Comparison of ENCODE assay signal across 13 cellular contexts in genomic region chr13:32142956-32143375, GRCh38.
DNase-seq lines count a peak whose midpoint lies in the region; ATAC-seq and TF ChIP-seq lines count a peak whose summit lies in the region.
"Had no signal": no experiment of that assay in that cellular context is flagged by ENCODE, and none has a peak within 500 bp of the region (broad histone marks: within the 10 kb centered on the region; RNA-seq: fewer than 3 reads in every experiment).

No MANE protein-coding gene starts in this region.

- H3K4me3 ChIP-seq in AG10803 (ENCODE audit: low read length), result no peak overlapping the region
- H3K4me3 ChIP-seq in HEK293 (ENCODE audit: low read depth, low read length), result no peak overlapping the region
- H3K4me3 ChIP-seq in brain microvascular endothelial cell (ENCODE audit: low read depth, low read length), result no peak overlapping the region
- H3K4me3 ChIP-seq: left ventricle myocardium inferior had no signal

- POLR2A ChIA-PET in HEK293 (lab: Yijun Ruan, JAX) (no interaction called here), WTC11 (lab: Charles Lee) (no interaction called here)

- no peaks in the 10 kb centered on the region for H3K27me3 ChIP-seq in brain microvascular endothelial cell (replicated peaks)

- H3K4me3 Mint-ChIP-seq in WTC11, result peak overlapping the region; percentile 9; the same call in 1 of the 2 replicates
- H3K4me3 Mint-ChIP-seq in activated T-helper 1 cell treated with anti-CD3 and anti-CD28 coated beads, Interleukin-12 subunit alpha, Interleukin-12 subunit beta, Interleukin-2, Interleukin-4 antibody, amounts not matched to agents 30 ng/mL and 10 ng/mL and 1 ng/mL, durations not matched to agents 14 hours and 24 hours and 36 hours, result no peak overlapping the region
- H3K4me3 Mint-ChIP-seq: dendritic cell treated with granulocyte-macrophage colony-stimulating factor and Interleukin-4, amounts not matched to agents 40 ng/mL and 50 ng/mL, for 4 days had no signal

- peak; percentile 90 for DNase-seq in AG10803 (ENCODE audit: low read depth)
- DNase-seq in WTC11 (ENCODE audit: low spot score), result peak; percentile 30
- DNase-seq in islet precursor cell, result peak; percentile 88
- DNase-seq in brain microvascular endothelial cell, result no peak
- DNase-seq in activated T-helper 1 cell treated with anti-CD3 and anti-CD28 coated beads, Interleukin-12 subunit alpha, Interleukin-12 subunit beta, Interleukin-2, Interleukin-4 antibody, amounts not matched to agents 30 ng/mL and 10 ng/mL and 1 ng/mL, durations not matched to agents 14 hours and 24 hours and 36 hours (ENCODE audit: low spot score), result no peak
- DNase-seq in posterior vena cava (ENCODE audit: low spot score), result no peak
- DNase-seq: activated T-cell treated with anti-CD3 and anti-CD28 coated beads, Interleukin-2, amount 50 U/mL, for 48 hours; left ventricle myocardium inferior; NK-92 treated with Interleukin-12 subunit alpha and Interleukin-12 subunit beta, amount 100 ng/mL, for 24 hours had no signal

- no peaks in the 10 kb centered on the region for H3K4me1 ChIP-seq in HEK293 (ENCODE audit: control insufficient read depth, insufficient read depth, low read length)

- peak; percentile 99 for ATAC-seq in WTC11
- no peak for ATAC-seq in HG03139 (IDR thresholded peaks at IDR 0.05; ENCODE audit: unreplicated experiment)
- ATAC-seq: sciatic nerve had no signal

- TF ChIP-seq CTCF in AG10803 (conservative IDR thresholded peaks at IDR 0.05; ENCODE audit: low read length) (no peak), HEK293 (tag by site-specific recombination; IDR thresholded peaks at IDR 0.05) (no peak), WTC11 (IDR thresholded peaks at IDR 0.05) (no peak), brain microvascular endothelial cell (IDR thresholded peaks at IDR 0.05; ENCODE audit: low read depth, low read length, missing control alignments) (no peak)

- no peaks in the 10 kb centered on the region for H3K36me3 ChIP-seq in HEK293 (ENCODE audit: control insufficient read depth in 2 of 2, insufficient read depth in 1 of 2, low read length in 2 of 2)
- H3K36me3 ChIP-seq in brain microvascular endothelial cell (replicated peaks), result no peaks in the 10 kb centered on the region

- no peaks in the 10 kb centered on the region for H3K27me3 Mint-ChIP-seq in WTC11 (ENCODE audit: low read depth)
- H3K27me3 Mint-ChIP-seq in activated T-helper 1 cell treated with anti-CD3 and anti-CD28 coated beads, Interleukin-12 subunit alpha, Interleukin-12 subunit beta, Interleukin-2, Interleukin-4 antibody, amounts not matched to agents 30 ng/mL and 10 ng/mL and 1 ng/mL, durations not matched to agents 14 hours and 24 hours and 36 hours (ENCODE audit: insufficient read depth), result peaks cover 2% of the 10 kb centered on the region
- H3K27me3 Mint-ChIP-seq: dendritic cell treated with granulocyte-macrophage colony-stimulating factor and Interleukin-4, amounts not matched to agents 40 ng/mL and 50 ng/mL, for 4 days had no signal

- in situ Hi-C loops in brain microvascular endothelial cell (cut with HindIII; ENCODE audit: low pct_ligation_motif_present, low sequenced_read_pairs), result no loop called here

- peaks cover 31% of the 10 kb centered on the region for H3K4me1 Mint-ChIP-seq in WTC11
- no peaks in the 10 kb centered on the region for H3K4me1 Mint-ChIP-seq in activated T-helper 1 cell treated with anti-CD3 and anti-CD28 coated beads, Interleukin-12 subunit alpha, Interleukin-12 subunit beta, Interleukin-2, Interleukin-4 antibody, amounts not matched to agents 30 ng/mL and 10 ng/mL and 1 ng/mL, durations not matched to agents 14 hours and 24 hours and 36 hours (ENCODE audit: low read depth)

- H3K27ac Mint-ChIP-seq in WTC11, result peak overlapping the region; percentile 83
- H3K27ac Mint-ChIP-seq in activated T-helper 1 cell treated with anti-CD3 and anti-CD28 coated beads, Interleukin-12 subunit alpha, Interleukin-12 subunit beta, Interleukin-2, Interleukin-4 antibody, amounts not matched to agents 30 ng/mL and 10 ng/mL and 1 ng/mL, durations not matched to agents 14 hours and 24 hours and 36 hours, result no peak overlapping the region
- H3K27ac Mint-ChIP-seq: dendritic cell treated with granulocyte-macrophage colony-stimulating factor and Interleukin-4, amounts not matched to agents 40 ng/mL and 50 ng/mL, for 4 days had no signal

- intact Hi-C loops in activated T-helper 1 cell treated with anti-CD3 and anti-CD28 coated beads, Interleukin-12 subunit alpha, Interleukin-12 subunit beta, Interleukin-2, Interleukin-4 antibody, amounts not matched to agents 30 ng/mL and 10 ng/mL and 1 ng/mL, durations not matched to agents 14 hours and 24 hours and 36 hours (cut with micrococcal nuclease), result no loop called here
- intact Hi-C loops in posterior vena cava (cut with DNase I), result loop anchor here in 1 of 2 donors (10.0 kb wide), 1 partner anchor 108 kb away; the partner anchor contains the start of gene FRY

- H3K36me3 Mint-ChIP-seq in WTC11, result no peaks in the 10 kb centered on the region
- no peaks in the 10 kb centered on the region for H3K36me3 Mint-ChIP-seq in activated T-helper 1 cell treated with anti-CD3 and anti-CD28 coated beads, Interleukin-12 subunit alpha, Interleukin-12 subunit beta, Interleukin-2, Interleukin-4 antibody, amounts not matched to agents 30 ng/mL and 10 ng/mL and 1 ng/mL, durations not matched to agents 14 hours and 24 hours and 36 hours (ENCODE audit: low read depth)

- H3K9me3 Mint-ChIP-seq in WTC11, result peaks cover 4% of the 10 kb centered on the region
- no peaks in the 10 kb centered on the region for H3K9me3 Mint-ChIP-seq in activated T-helper 1 cell treated with anti-CD3 and anti-CD28 coated beads, Interleukin-12 subunit alpha, Interleukin-12 subunit beta, Interleukin-2, Interleukin-4 antibody, amounts not matched to agents 30 ng/mL and 10 ng/mL and 1 ng/mL, durations not matched to agents 14 hours and 24 hours and 36 hours
- H3K9me3 Mint-ChIP-seq: dendritic cell treated with granulocyte-macrophage colony-stimulating factor and Interleukin-4, amounts not matched to agents 40 ng/mL and 50 ng/mL, for 4 days had no signal

- H3K27ac ChIP-seq in HEK293 (ENCODE audit: extremely low read depth, low read depth, low read length), result no peak overlapping the region
- H3K27ac ChIP-seq in brain microvascular endothelial cell, result no peak overlapping the region
- H3K27ac ChIP-seq: left ventricle myocardium inferior had no signal

- CTCF ChIA-PET in HEK293 (lab: Yijun Ruan, JAX), result no interaction called here
- CTCF ChIA-PET in WTC11 (lab: Charles Lee), result interaction anchor here (2.4 kb wide), 1 partner anchor 22 kb away, joined by 10 read pairs; no protein-coding TSS in a partner anchor

- no peaks in the 10 kb centered on the region for H3K9me3 ChIP-seq in HEK293 (ENCODE audit: control insufficient read depth, insufficient read depth, low read depth, low read length)
- H3K9me3 ChIP-seq: left ventricle myocardium inferior had no signal

TF ChIP-seq in HEK293, 187 proteins besides CTCF, POLR2A, EP300 and RAD21:
- TF ChIP-seq ZNF138 (tag by site-specific recombination; IDR thresholded peaks at IDR 0.05; ENCODE audit: borderline replicate concordance) (no peak), ZNF785 (tag by site-specific recombination; IDR thresholded peaks at IDR 0.05) (no peak), ZNF10 (tag by site-specific recombination; IDR thresholded peaks at IDR 0.05) (no peak), PRDM1 (tag by site-specific recombination; IDR thresholded peaks at IDR 0.05) (no peak), FEZF1 (tag by site-specific recombination; IDR thresholded peaks at IDR 0.05) (peak; percentile 46)

TF ChIP-seq in WTC11, 78 proteins besides CTCF, POLR2A, EP300 and RAD21:
- TF ChIP-seq GABPB1 (CRISPR knock-in tag; IDR thresholded peaks at IDR 0.05), result peak; percentile 88
- TF ChIP-seq TCF7 (CRISPR knock-in tag; IDR thresholded peaks at IDR 0.05; ENCODE audit: low read depth), result no peak
- TF ChIP-seq TP53 (CRISPR knock-in tag; IDR thresholded peaks at IDR 0.05), result no peak
- TF ChIP-seq NFYB (CRISPR knock-in tag; conservative IDR thresholded peaks at IDR 0.05; ENCODE audit: low read depth), result no peak
- peak; percentile 52; the same call in 1 of the 2 replicates for TF ChIP-seq TEAD1 (CRISPR knock-in tag; IDR thresholded peaks at IDR 0.05)
- no peak for TF ChIP-seq IRF1 (CRISPR knock-in tag; IDR thresholded peaks at IDR 0.05)

Comparison
In these comparisons a context has a peak if more than half of its experiments do, and no peak if none do; other contexts are left out.
1. DNase-seq: peak in AG10803 (single experiment), WTC11 (single experiment) and islet precursor cell (single experiment); none in brain microvascular endothelial cell (single experiment), activated T-helper 1 cell treated with anti-CD3 and anti-CD28 coated beads, Interleukin-12 subunit alpha, Interleukin-12 subunit beta, Interleukin-2, Interleukin-4 antibody, amounts not matched to agents 30 ng/mL and 10 ng/mL and 1 ng/mL, durations not matched to agents 14 hours and 24 hours and 36 hours (single experiment) and posterior vena cava (single experiment).